Comparison of ENCODE assay signal across 8 cellular contexts in genomic region chr6:15662246-15663056, GRCh38. TPM values are rescaled to one million over a fixed set of nuclear protein-coding genes. Genes with fewer than 3 reads are reported as not detected.
DNase-seq lines count a peak whose midpoint lies in the region; ATAC-seq and TF ChIP-seq lines count a peak whose summit lies in the region.

Gene DTNBP1 (minus strand): TSS chr6:15663028. CDS start chr6:15662869, 159 bp downstream.

- TF ChIP-seq CTCF in kidney epithelial cell (IDR thresholded peaks at IDR 0.05; ENCODE audit: insufficient read depth, low read length, poor library complexity, severe bottlenecking), result no peak

- peak; percentile 71 for ATAC-seq in HG02852 (IDR thresholded peaks at IDR 0.05; ENCODE audit: unreplicated experiment)

- peak within 1 kb of the TSS; percentile 83 for H3K4me3 ChIP-seq in kidney epithelial cell (ENCODE audit: low read depth, low read length)

- no peak within 1 kb of the TSS for H3K27ac ChIP-seq in caudate nucleus (ENCODE audit: low read depth, low read length)

- no peaks in the 10 kb centered on the region for H3K27me3 ChIP-seq in kidney epithelial cell (ENCODE audit: control insufficient read depth, insufficient read depth, low read length)

- DNase-seq in NK-92 treated with Interleukin-12 subunit alpha and Interleukin-12 subunit beta, amount 100 ng/mL, for 24 hours (lab: John Stamatoyannopoulos, UW), result peak; percentile 82
- DNase-seq in NK-92 (lab: John Stamatoyannopoulos, UW; ENCODE audit: unreplicated experiment) (no peak), NCI-H2029 (lab: John Stamatoyannopoulos, UW) (peak; percentile 89), caudate nucleus (lab: John Stamatoyannopoulos, UW) (peak in 57 of 61 donors; percentile 13 to 90 (median 73)), kidney epithelial cell (ENCODE audit: low read depth) (no peak)
- DNase-seq in activated CD4-positive, CD25-positive, alpha-beta regulatory T cell (lab: John Stamatoyannopoulos, UW), result peak; percentile 61 to 74 (median 70)
- DNase-seq in stimulated activated CD4-positive, alpha-beta T cell treated with anti-CD3 and anti-CD28 coated beads, Interleukin-15, amount 100 ng/mL, for 48 hours (ENCODE audit: low read depth in 2 of 2), result peak; percentile 58 to 79

- H3K36me3 ChIP-seq in kidney epithelial cell (ENCODE audit: control insufficient read depth, insufficient read depth, low read length), result no peaks in the 10 kb centered on the region

RNA-seq across cellular contexts. Expression of gene DTNBP1, which starts in this region (rescaled TPM):
- 11.0 and 18.2 TPM in 2 replicates for total RNA-seq in kidney epithelial cell

Comparison
In these comparisons a context has a peak if more than half of its experiments do, and no peak if none do; other contexts are left out.
1. DNase-seq: peak in NK-92 treated with Interleukin-12 subunit alpha and Interleukin-12 subunit beta, amount 100 ng/mL, for 24 hours (single experiment), NCI-H2029 (single experiment), activated CD4-positive, CD25-positive, alpha-beta regulatory T cell (4 of 4), caudate nucleus (57 of 61) and stimulated activated CD4-positive, alpha-beta T cell treated with anti-CD3 and anti-CD28 coated beads, Interleukin-15, amount 100 ng/mL, for 48 hours (2 of 2); none in NK-92 (single experiment) and kidney epithelial cell (single experiment).